27 cellular contexts compared by ENCODE assay signal in the genomic region with DNA sequence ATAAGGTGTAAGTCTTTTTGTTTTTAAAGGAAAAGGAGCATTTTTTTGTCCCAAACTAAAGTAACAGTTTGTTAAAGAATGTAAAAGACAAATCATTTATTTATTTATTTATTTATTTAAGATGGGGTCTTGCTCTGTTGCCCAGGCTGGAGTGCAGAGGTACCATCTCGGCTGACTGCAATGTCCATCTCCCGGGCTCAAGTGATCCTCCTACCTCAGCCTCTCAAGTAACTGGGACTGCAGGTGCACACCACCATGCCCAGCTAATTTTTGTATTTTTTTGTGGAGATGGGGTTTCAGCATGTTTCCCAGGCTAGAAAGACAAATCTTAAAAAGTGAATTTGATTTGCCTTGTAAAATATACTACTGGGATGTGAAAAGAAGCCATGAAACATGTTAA.
"Had no signal": no experiment of that assay in that cellular context is flagged by ENCODE, and none has a peak within 500 bp of the region (broad histone marks: within the 10 kb centered on the region; RNA-seq: fewer than 3 reads in every experiment).

No MANE protein-coding gene starts in this region.

- H3K27me3 Mint-ChIP-seq: activated CD4-positive, alpha-beta T cell treated with anti-CD3 and anti-CD28 coated beads, Interleukin-2, amount 10 ng/mL, durations not matched to agents 7 days and 5 days; activated CD8-positive, alpha-beta T cell treated with anti-CD3 and anti-CD28 coated beads for 36 hours; activated naive CD8-positive, alpha-beta T cell; activated T-helper 17 cell treated with anti-CD3 and anti-CD28 coated beads, Interleukin-2, amount 50 U/mL, for 72 hours; central memory CD8-positive, alpha-beta T cell; dendritic cell treated with granulocyte-macrophage colony-stimulating factor and Interleukin-4, amounts not matched to agents 40 ng/mL and 50 ng/mL, for 4 days; effector memory CD8-positive, alpha-beta T cell had no signal

- H3K4me3 ChIP-seq: coronary artery, dorsolateral prefrontal cortex, heart left ventricle had no signal

- H3K36me3 ChIP-seq: brain microvascular endothelial cell, heart left ventricle had no signal

- H3K4me3 Mint-ChIP-seq: activated CD4-positive, alpha-beta T cell treated with anti-CD3 and anti-CD28 coated beads, Interleukin-2, amount 10 ng/mL, durations not matched to agents 7 days and 5 days; activated CD8-positive, alpha-beta T cell treated with anti-CD3 and anti-CD28 coated beads for 36 hours; activated naive CD8-positive, alpha-beta T cell; activated T-cell treated with anti-CD3 and anti-CD28 coated beads, Interleukin-2, amount 50 U/mL, for 4 hours; activated T-helper 17 cell treated with anti-CD3 and anti-CD28 coated beads, Interleukin-2, amount 50 U/mL, for 72 hours; central memory CD8-positive, alpha-beta T cell; dendritic cell treated with granulocyte-macrophage colony-stimulating factor and Interleukin-4, amounts not matched to agents 40 ng/mL and 50 ng/mL, for 4 days; effector memory CD8-positive, alpha-beta T cell had no signal

- DNase-seq: activated CD4-positive, alpha-beta T cell treated with anti-CD3 and anti-CD28 coated beads for 1 hour; activated CD4-positive, alpha-beta T cell treated with anti-CD3 and anti-CD28 coated beads for 4 hours; activated CD4-positive, alpha-beta T cell treated with anti-CD3 and anti-CD28 coated beads, Interleukin-2, amount 10 ng/mL, durations not matched to agents 7 days and 5 days; activated CD4-positive, alpha-beta T cell treated with anti-CD3 and anti-CD28 coated beads, Interleukin-2, amount 50 U/mL, for 4 hours; activated CD8-positive, alpha-beta memory T cell treated with anti-CD3 and anti-CD28 coated beads for 24 hours; activated CD8-positive, alpha-beta T cell treated with anti-CD3 and anti-CD28 coated beads for 36 hours; activated effector memory CD4-positive, alpha-beta T cell treated with Interleukin-2 at 50 U/mL for 16 hours; activated gamma-delta T cell treated with Interleukin-2 at 50 U/mL for 16 hours; activated naive CD4-positive, alpha-beta T cell treated with anti-CD3 and anti-CD28 coated beads, Interleukin-2, amount 50 U/mL, for 16 hours; activated naive CD4-positive, alpha-beta T cell treated with Interleukin-2 at 50 U/mL for 16 hours; activated T-cell treated with anti-CD3 and anti-CD28 coated beads, Interleukin-2, amount 50 U/mL, for 4 hours; amniotic stem cell; anterior cingulate cortex; brain microvascular endothelial cell; dorsolateral prefrontal cortex; effector CD4-positive, alpha-beta T cell; effector memory CD8-positive, alpha-beta T cell; foreskin fibroblast; heart left ventricle; T-helper 2 cell had no signal

- ATAC-seq: activated CD8-positive, alpha-beta T cell treated with anti-CD3 and anti-CD28 coated beads for 36 hours; activated T-cell treated with anti-CD3 and anti-CD28 coated beads, Interleukin-2, amount 50 U/mL, for 4 hours; activated T-helper 17 cell treated with anti-CD3 and anti-CD28 coated beads, Interleukin-2, amount 50 U/mL, for 72 hours; effector memory CD8-positive, alpha-beta T cell; heart left ventricle had no signal

- H3K9me3 Mint-ChIP-seq: activated T-helper 17 cell treated with anti-CD3 and anti-CD28 coated beads, Interleukin-2, amount 50 U/mL, for 72 hours; central memory CD8-positive, alpha-beta T cell had no signal

- FAIRE-seq: astrocyte, bronchial epithelial cell had no signal

- H3K27me3 ChIP-seq: brain microvascular endothelial cell, dorsolateral prefrontal cortex, heart left ventricle had no signal

- H3K9me3 ChIP-seq: heart left ventricle had no signal

- H3K27ac ChIP-seq: brain microvascular endothelial cell, coronary artery, heart left ventricle had no signal

- H3K27ac Mint-ChIP-seq: activated CD4-positive, alpha-beta T cell treated with anti-CD3 and anti-CD28 coated beads, Interleukin-2, amount 10 ng/mL, durations not matched to agents 7 days and 5 days; activated CD8-positive, alpha-beta T cell treated with anti-CD3 and anti-CD28 coated beads for 36 hours; activated naive CD8-positive, alpha-beta T cell; dendritic cell treated with granulocyte-macrophage colony-stimulating factor and Interleukin-4, amounts not matched to agents 40 ng/mL and 50 ng/mL, for 4 days had no signal
